1 cellular context compared by ENCODE assay signal in the genomic region with DNA sequence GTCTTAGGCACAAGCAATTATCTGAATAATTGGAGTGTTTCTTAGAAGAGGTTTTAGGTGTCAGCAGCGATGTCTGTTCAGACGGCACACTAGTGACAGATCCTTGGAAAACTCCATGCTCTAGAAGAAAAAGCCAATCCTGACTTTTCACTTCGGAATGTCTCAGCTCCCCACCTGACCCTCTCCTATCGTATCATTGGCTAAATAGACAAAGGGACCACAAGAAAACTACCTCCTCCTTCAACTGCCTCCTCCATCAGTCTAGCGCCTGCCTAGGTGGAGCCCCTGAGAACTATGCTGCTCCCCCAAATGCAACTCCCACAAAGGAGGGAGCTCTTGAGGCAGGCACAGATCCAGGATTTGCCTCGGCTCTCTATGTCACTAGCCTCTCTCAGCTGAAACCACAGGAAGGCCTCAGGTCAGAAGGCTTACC.
TF ChIP-seq lines count a peak whose summit lies in the region.

No MANE protein-coding gene starts in this region.

TF ChIP-seq in HepG2, 621 proteins besides CTCF, POLR2A, EP300 and RAD21 (continued from another document):
- TF ChIP-seq, protein P1, sequence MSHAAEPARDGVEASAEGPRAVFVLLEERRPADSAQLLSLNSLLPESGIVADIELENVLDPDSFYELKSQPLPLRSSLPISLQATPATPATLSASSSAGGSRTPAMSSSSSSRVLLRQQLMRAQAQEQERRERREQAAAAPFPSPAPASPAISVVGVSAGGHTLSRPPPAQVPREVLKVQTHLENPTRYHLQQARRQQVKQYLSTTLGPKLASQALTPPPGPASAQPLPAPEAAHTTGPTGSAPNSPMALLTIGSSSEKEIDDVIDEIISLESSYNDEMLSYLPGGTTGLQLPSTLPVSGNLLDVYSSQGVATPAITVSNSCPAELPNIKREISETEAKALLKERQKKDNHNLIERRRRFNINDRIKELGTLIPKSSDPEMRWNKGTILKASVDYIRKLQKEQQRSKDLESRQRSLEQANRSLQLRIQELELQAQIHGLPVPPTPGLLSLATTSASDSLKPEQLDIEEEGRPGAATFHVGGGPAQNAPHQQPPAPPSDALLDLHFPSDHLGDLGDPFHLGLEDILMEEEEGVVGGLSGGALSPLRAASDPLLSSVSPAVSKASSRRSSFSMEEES (CRISPR knock-in tag; IDR thresholded peaks at IDR 0.05), result no peak
- TF ChIP-seq TOPORS (CRISPR knock-in tag; IDR thresholded peaks at IDR 0.05) (no peak), BORCS8-MEF2B (CRISPR knock-in tag; IDR thresholded peaks at IDR 0.05) (no peak), REXO4 (CRISPR knock-in tag; IDR thresholded peaks at IDR 0.05; ENCODE audit: borderline replicate concordance) (no peak), ZNF124 (CRISPR knock-in tag; IDR thresholded peaks at IDR 0.05) (no peak), ZNF761 (CRISPR knock-in tag; conservative IDR thresholded peaks at IDR 0.05) (no peak)
TF ChIP-seq in HepG2: peak in this region for 14.
